ENCODE assay signal across 10 cellular contexts in the genomic region with DNA sequence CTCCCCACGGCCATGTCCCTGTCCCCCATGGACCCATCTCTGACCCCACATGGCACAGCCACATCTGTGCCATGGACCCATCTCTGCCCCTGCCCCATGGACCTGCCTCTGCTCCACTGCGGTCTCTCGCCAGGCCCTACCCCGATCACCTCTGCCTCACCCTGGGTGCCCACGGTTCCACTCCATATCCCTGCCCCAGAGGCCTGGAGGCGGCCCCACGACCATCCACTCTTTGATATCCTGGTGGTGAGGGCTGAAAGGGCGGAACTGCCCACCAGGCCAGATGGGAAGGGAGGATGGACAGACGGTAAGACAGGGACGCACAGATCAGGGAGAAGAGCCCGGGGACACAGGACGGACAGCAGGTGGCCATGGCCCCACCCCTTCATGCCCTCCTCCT. TPM values are rescaled to one million over a fixed set of nuclear protein-coding genes. Genes with fewer than 3 reads are reported as not detected.
DNase-seq lines count a peak whose midpoint lies in the region; ATAC-seq and TF ChIP-seq lines count a peak whose summit lies in the region.
"Had no signal": no experiment of that assay in that cellular context is flagged by ENCODE, and none has a peak within 500 bp of the region (broad histone marks: within the 10 kb centered on the region; RNA-seq: fewer than 3 reads in every experiment).

No MANE protein-coding gene starts in this region.

- H3K9me3 ChIP-seq in ES-I3 (ENCODE audit: control insufficient read depth, insufficient read depth, low read length) = no peaks in the 10 kb centered on the region
- no peaks in the 10 kb centered on the region for H3K9me3 ChIP-seq in PC-3 (ENCODE audit: low read length)
- H3K9me3 ChIP-seq in osteoblast (ENCODE audit: low read depth, low read length) = no peaks in the 10 kb centered on the region
- H3K9me3 ChIP-seq in upper lobe of left lung = no peaks in the 10 kb centered on the region

- ATAC-seq in PC-3 (peak; percentile 0), upper lobe of left lung (ENCODE audit: low FRiP score in 2 of 2) (no peak), GM21576 (IDR thresholded peaks at IDR 0.05; ENCODE audit: unreplicated experiment) (no peak)

- H3K36me3 ChIP-seq in ES-I3 (ENCODE audit: insufficient read depth, low read length) (peaks cover 6% of the 10 kb centered on the region; the same call in 1 of the 2 replicates), PC-3 (ENCODE audit: low read depth, low read length) (peaks cover 23% of the 10 kb centered on the region), osteoblast (ENCODE audit: insufficient read depth, low read length) (peaks cover 18% of the 10 kb centered on the region), upper lobe of left lung (peaks cover 4 to 47% (median 43%) of the 10 kb centered on the region in 4 donors)

- H3K9me2 ChIP-seq in PC-3 (replicated peaks; ENCODE audit: low read length) = no peaks in the 10 kb centered on the region

- H3K79me2 ChIP-seq in PC-3 (ENCODE audit: low read length) = no peaks in the 10 kb centered on the region
- H3K79me2 ChIP-seq in osteoblast (ENCODE audit: insufficient read depth, low read length) = no peaks in the 10 kb centered on the region

- TF ChIP-seq EP300 in upper lobe of left lung (IDR thresholded peaks at IDR 0.05) = no peak

- WGBS in upper lobe of left lung, 2 donors = 39 to 48% methylated on average over 6 to 12 of the region's 12 CpGs

- no peak for DNase-seq in PC-3
- DNase-seq in epithelial cell of proximal tubule (ENCODE audit: low read depth) = no peak
- DNase-seq in osteoblast (ENCODE audit: insufficient read length, low spot score, missing footprints) = peak; percentile 87
- no peak for DNase-seq in upper lobe of left lung
- no peak for DNase-seq in Kasumi-1 (lab: John Stamatoyannopoulos, UW)
- DNase-seq: activated effector memory CD4-positive, alpha-beta T cell treated with Interleukin-2 at 50 U/mL for 16 hours; effector CD8-positive, alpha-beta T cell; NCI-H2227 treated with DMSO at 0.1 percent for 48 hours had no signal

- CTCF ChIA-PET in PC-3 (lab: Charles Lee) = interaction anchor here (0.6 to 0.7 kb wide), 4 partner anchors 10 to 338 kb away, joined by 3 to 7 read pairs (median 4); a partner anchor contains a TSS

- TF ChIP-seq CTCF in PC-3 (conservative IDR thresholded peaks at IDR 0.05; ENCODE audit: low read depth, low read length) (no peak), epithelial cell of proximal tubule (conservative IDR thresholded peaks at IDR 0.05; ENCODE audit: low read depth, low read length) (no peak), osteoblast (IDR thresholded peaks at IDR 0.05; ENCODE audit: extremely low read depth, low read depth, low read length) (no peak), upper lobe of left lung (IDR thresholded peaks at IDR 0.05) (no peak)

- POLR2A ChIA-PET in PC-3 (lab: Charles Lee; ENCODE audit: unreplicated experiment) = interaction anchor here (0.5 kb wide), 1 partner anchor 38 kb away, joined by 15 read pairs; no protein-coding TSS in a partner anchor

- H3F3A ChIP-seq in PC-3 (ENCODE audit: low read length, unreplicated experiment) = no peaks in the 10 kb centered on the region

- intact Hi-C loops in PC-3 (cut with micrococcal nuclease) = loop anchor here (1.0 to 10.0 kb wide), 3 partner anchors 21 to 340 kb away; a partner anchor contains a TSS

- peak overlapping the region; percentile 28 for H3K9ac ChIP-seq in ES-I3 (ENCODE audit: low read depth, low read length)
- H3K9ac ChIP-seq in PC-3 (ENCODE audit: low read length) = no peak overlapping the region; the same call in 1 of the 2 replicates

- no peak for TF ChIP-seq POLR2A in upper lobe of left lung (IDR thresholded peaks at IDR 0.05)

- peak overlapping the region; percentile 61; the same call in 1 of the 2 replicates for H3K27ac ChIP-seq in PC-3 (ENCODE audit: low read length)
- H3K27ac ChIP-seq in osteoblast (ENCODE audit: low read depth, low read length) = no peak overlapping the region
- peak overlapping the region in 2 of 4 donors; percentile 32 to 62 for H3K27ac ChIP-seq in upper lobe of left lung

- peak overlapping the region; percentile 57; the same call in 1 of the 2 replicates for H2AFZ ChIP-seq in PC-3 (ENCODE audit: low read length)
- no peak overlapping the region for H2AFZ ChIP-seq in osteoblast (ENCODE audit: low read length)

- H3K4me3 ChIP-seq in PC-3 (ENCODE audit: low read length) = peak overlapping the region; percentile 50
- H3K4me3 ChIP-seq in epithelial cell of proximal tubule (ENCODE audit: low read depth, low read length) = peak overlapping the region; percentile 45
- peak overlapping the region; percentile 28 for H3K4me3 ChIP-seq in osteoblast (ENCODE audit: insufficient read depth, low read length)
- H3K4me3 ChIP-seq in upper lobe of left lung = peak overlapping the region in 2 of 4 donors; percentile 4 to 33

- H3K4me2 ChIP-seq in PC-3 (ENCODE audit: low read length) (peak overlapping the region; percentile 78), osteoblast (ENCODE audit: insufficient read depth, low read length) (peak overlapping the region; percentile 51)

- H4K20me1 ChIP-seq in PC-3 (ENCODE audit: low read length) (no peaks in the 10 kb centered on the region), osteoblast (ENCODE audit: insufficient read depth, low read length) (peaks cover 31% of the 10 kb centered on the region)

- H3K4me1 ChIP-seq in ES-I3 (ENCODE audit: insufficient read depth, low read length) = peaks cover 17% of the 10 kb centered on the region
- peaks cover 29% of the 10 kb centered on the region for H3K4me1 ChIP-seq in PC-3 (ENCODE audit: insufficient read depth, low read length)
- H3K4me1 ChIP-seq in osteoblast (ENCODE audit: insufficient read depth, low read length) = peaks cover 24% of the 10 kb centered on the region
- peaks cover 42 to 67% (median 52%) of the 10 kb centered on the region in 4 donors for H3K4me1 ChIP-seq in upper lobe of left lung

- no TSS peak for BruUV-seq in PC-3 (replicated peaks; lab: Mats Ljungman, UMichigan)

- no peaks in the 10 kb centered on the region for H3K27me3 ChIP-seq in PC-3 (ENCODE audit: low read length)
- H3K27me3 ChIP-seq in osteoblast (ENCODE audit: insufficient read depth, low read length) = peaks cover 9% of the 10 kb centered on the region
- peaks cover 0 to 26% (median 7%) of the 10 kb centered on the region in 4 donors for H3K27me3 ChIP-seq in upper lobe of left lung

RNA-seq across cellular contexts. Expression of a gene that starts 0.3 kb away (rescaled TPM):
- total RNA-seq in PC-3 (2014; rRNA removed) (2.2 and 2.4 TPM in 2 replicates), epithelial cell of proximal tubule (4.5 and 16.4 TPM in 2 replicates), osteoblast (0.72 and 0.88 TPM in 2 replicates), upper lobe of left lung (1 to 10 TPM in 2 of 6 donors, under 1 TPM in 1, not detected in 3; 0.59 to 3.9 (median 1.7) TPM)

RNA-seq across cellular contexts. Expression of a gene that starts 21.1 kb away (rescaled TPM):
- 538 and 671 TPM in 2 replicates for total RNA-seq in PC-3 (2014; rRNA removed)
- total RNA-seq in epithelial cell of proximal tubule = 208 and 218 TPM in 2 replicates
- 114 and 115 TPM in 2 replicates for total RNA-seq in osteoblast
- total RNA-seq in upper lobe of left lung = 100 to 1,000 TPM; 103 to 283 (median 152) TPM

RNA-seq across cellular contexts. Expression of a gene that starts 41.7 kb away (rescaled TPM):
- total RNA-seq in PC-3 (2014; rRNA removed) (186 and 238 TPM in 2 replicates), epithelial cell of proximal tubule (153 and 164 TPM in 2 replicates), osteoblast (138 and 167 TPM in 2 replicates), upper lobe of left lung (100 to 1,000 TPM in 5 of 6 donors, 10 to 100 TPM in 1; 95.2 to 278 (median 200) TPM)

RNA-seq across cellular contexts. Expression of a gene that starts 43.4 kb away (rescaled TPM):
- total RNA-seq in PC-3 (2014; rRNA removed) = 167 and 178 TPM in 2 replicates
- total RNA-seq in epithelial cell of proximal tubule = 83.3 and 116 TPM in 2 replicates
- 65.1 and 70.9 TPM in 2 replicates for total RNA-seq in osteoblast
- total RNA-seq in upper lobe of left lung = 100 to 1,000 TPM in 3 of 6 donors, 10 to 100 TPM in 3; 33.5 to 137 (median 101) TPM

RNA-seq across cellular contexts. Expression of a gene that starts 54.6 kb away (rescaled TPM):
- total RNA-seq in PC-3 (2014; rRNA removed) = 144 and 145 TPM in 2 replicates
- 57.7 and 95.3 TPM in 2 replicates for total RNA-seq in epithelial cell of proximal tubule
- total RNA-seq in osteoblast = 40.1 and 41.6 TPM in 2 replicates
- 100 to 1,000 TPM in 2 of 6 donors, 10 to 100 TPM in 4; 54.0 to 124 (median 80.6) TPM for total RNA-seq in upper lobe of left lung
